In genomic region chr4:73460913-73461522, GRCh38 we compare ENCODE assay signal across 9 cellular contexts. TPM values are rescaled to one million over a fixed set of nuclear protein-coding genes. Genes with fewer than 3 reads are reported as not detected.
"Had no signal": no experiment of that assay in that cellular context is flagged by ENCODE, and none has a peak within 500 bp of the region (broad histone marks: within the 10 kb centered on the region; RNA-seq: fewer than 3 reads in every experiment).

No MANE protein-coding gene starts in this region.

- FAIRE-seq: HTR-8/SVneo had no signal

- H3K27ac ChIP-seq: HL-60, KMS-11 had no signal

- H3K4me2 ChIP-seq: KMS-11 had no signal

- H3K4me3 Mint-ChIP-seq: IgD-negative memory B cell had no signal

- H3K36me3 Mint-ChIP-seq: IgD-negative memory B cell had no signal

- DNase-seq: IMR-90, KBM-7, KG1 had no signal

- H3K27ac Mint-ChIP-seq: IgD-negative memory B cell had no signal

- H3K9ac ChIP-seq: KMS-11 had no signal

- H3K4me1 Mint-ChIP-seq: IgD-negative memory B cell had no signal

RNA-seq across cellular contexts. Expression of gene AFM, which starts 20.5 kb away (rescaled TPM):
- total RNA-seq: HT-29, HT1080, IMR-90 had no signal
- polyA plus RNA-seq: IgD-negative memory B cell, IMR-90 had no signal

RNA-seq across cellular contexts. Expression of gene AFP, which starts 25.0 kb away (rescaled TPM):
- total RNA-seq: HT-29 had no signal
- polyA plus RNA-seq: IgD-negative memory B cell had no signal

RNA-seq across cellular contexts. Expression of gene ALB, which starts 56.9 kb away (rescaled TPM):
- total RNA-seq: HT-29, IMR-90 had no signal
- polyA plus RNA-seq: IgD-negative memory B cell, IMR-90 had no signal
